In the genomic region with DNA sequence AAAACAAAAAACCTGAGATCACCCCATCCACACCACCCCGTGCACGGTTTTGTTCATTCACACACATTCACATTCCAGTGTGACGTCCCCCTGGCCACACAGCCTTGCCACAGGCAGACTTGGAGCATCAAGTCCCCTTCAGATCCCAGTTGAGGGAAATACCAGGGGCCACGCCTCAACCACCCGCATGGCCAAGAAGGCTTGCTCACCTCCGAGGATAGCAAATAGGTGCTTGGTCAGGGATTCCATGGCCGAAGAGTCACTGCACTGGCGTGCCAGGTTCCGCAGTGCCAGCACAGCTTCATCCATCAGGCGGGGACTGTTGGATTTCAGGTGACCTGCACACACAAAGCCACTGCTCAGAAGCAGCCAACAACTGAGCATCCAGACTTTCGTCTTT, we compare ENCODE assay signal across 1 cellular context.
TF ChIP-seq lines count a peak whose summit lies in the region.

No MANE protein-coding gene starts in this region.

TF ChIP-seq in K562, 482 proteins besides CTCF, POLR2A, EP300 and RAD21:
- TF ChIP-seq BDP1 (IDR thresholded peaks at IDR 0.05; ENCODE audit: insufficient read depth, insufficient read length) (no peak), RBFOX2 (IDR thresholded peaks at IDR 0.05; ENCODE audit: low read depth, low read length) (peak; percentile 22; the same call in 1 of the 2 replicates)
